In genomic region chr15:75640483-75641175, GRCh38 we compare ENCODE assay signal across 8 cellular contexts. TPM values are rescaled to one million over a fixed set of nuclear protein-coding genes. Genes with fewer than 3 reads are reported as not detected.
DNase-seq lines count a peak whose midpoint lies in the region; ATAC-seq and TF ChIP-seq lines count a peak whose summit lies in the region.

No MANE protein-coding gene starts in this region.

- H3K27ac ChIP-seq in 22Rv1 (peak overlapping the region; percentile 95), mesodermal cell (ENCODE audit: low read depth, low read length, severe bottlenecking) (peak overlapping the region; percentile 87), stomach smooth muscle (ENCODE audit: low read length) (peak overlapping the region; percentile 86)

- intact Hi-C loops in activated CD4-positive, alpha-beta T cell treated with anti-CD3 and anti-CD28 coated beads for 36 hours (cut with DNase I, micrococcal nuclease) = loop anchor here (1.0 to 10.0 kb wide), 11 partner anchors 15 to 1026 kb away; partner anchors contain the start of genes SNUPN (in 2 of the 2), C15orf39 (in 1 of the 2), CLK3 (in 1 of the 2) and FBXO22 (in 1 of the 2)

- peak overlapping the region; percentile 85 to 93 for H3K9ac ChIP-seq in stomach smooth muscle (ENCODE audit: low read length in 2 of 2)

- no peaks in the 10 kb centered on the region for H3K9me3 ChIP-seq in mesodermal cell (ENCODE audit: control insufficient read depth, low read length)
- H3K9me3 ChIP-seq in stomach smooth muscle (ENCODE audit: control insufficient read depth in 2 of 2, low read length in 2 of 2) = no peaks in the 10 kb centered on the region

- peak; percentile 38 for TF ChIP-seq CTCF in 22Rv1 (IDR thresholded peaks at IDR 0.05)

- H3K4me3 ChIP-seq in mesodermal cell (ENCODE audit: extremely low read depth, insufficient read depth, low read length, poor library complexity, severe bottlenecking) = peak overlapping the region; percentile 90
- H3K4me3 ChIP-seq in stomach smooth muscle (ENCODE audit: low read length in 2 of 2) = peak overlapping the region; percentile 99

- CTCF ChIA-PET in activated CD4-positive, alpha-beta T cell treated with anti-CD3 and anti-CD28 coated beads for 36 hours (lab: Charles Lee) = interaction anchor here (0.7 to 3.3 kb wide), 13 partner anchors 10 to 319 kb away, joined by 3 to 37 read pairs (median 8); partner anchors contain the start of genes MAN2C1 and SNUPN

- H3K4me1 ChIP-seq in mesodermal cell (ENCODE audit: control insufficient read depth, insufficient read depth, low read length, poor library complexity, severe bottlenecking) (peaks cover 7% of the 10 kb centered on the region), stomach smooth muscle (ENCODE audit: control insufficient read depth, insufficient read depth, low read length) (peaks cover 34% of the 10 kb centered on the region)

- peaks cover 5% of the 10 kb centered on the region for H3K36me3 ChIP-seq in mesodermal cell (ENCODE audit: control insufficient read depth, insufficient read depth, low read length)
- no peaks in the 10 kb centered on the region for H3K36me3 ChIP-seq in stomach smooth muscle (ENCODE audit: control insufficient read depth in 2 of 2, insufficient read depth in 2 of 2, low read length in 2 of 2)

- POLR2A ChIA-PET in activated CD4-positive, alpha-beta T cell treated with anti-CD3 and anti-CD28 coated beads for 36 hours (lab: Charles Lee) = interaction anchor here (0.6 to 4.6 kb wide), 13 partner anchors 7 to 272 kb away, joined by 3 to 47 read pairs (median 3); partner anchors contain the start of genes MAN2C1, PTPN9, SIN3A and SNUPN

- peaks cover 32% of the 10 kb centered on the region for H3K36me3 Mint-ChIP-seq in activated CD4-positive, alpha-beta T cell treated with anti-CD3 and anti-CD28 coated beads for 36 hours (ENCODE audit: low read depth)

- peak overlapping the region; percentile 99 for H3K4me3 Mint-ChIP-seq in activated CD4-positive, alpha-beta T cell treated with anti-CD3 and anti-CD28 coated beads for 36 hours

- H3K4me1 Mint-ChIP-seq in activated CD4-positive, alpha-beta T cell treated with anti-CD3 and anti-CD28 coated beads for 36 hours = peaks cover 25% of the 10 kb centered on the region

- H3K27me3 ChIP-seq in stomach smooth muscle (ENCODE audit: control insufficient read depth in 1 of 2, insufficient read depth in 2 of 2, low read length in 2 of 2) = no peaks in the 10 kb centered on the region

- 7 to 10% methylated on average over 10 to 13 of the region's 17 CpGs for WGBS in mesodermal cell (ENCODE audit: insufficient coverage in 2 of 2), 2 experiments

- peak; percentile 61 for DNase-seq in NCI-H2196 (lab: John Stamatoyannopoulos, UW; ENCODE audit: unreplicated experiment)
- DNase-seq in activated CD4-positive, alpha-beta T cell treated with anti-CD3 and anti-CD28 coated beads for 36 hours = peak; percentile 79
- DNase-seq in effector CD4-positive, alpha-beta T cell = peak; percentile 46

- peak overlapping the region; percentile 96 for H3K27ac Mint-ChIP-seq in activated CD4-positive, alpha-beta T cell treated with anti-CD3 and anti-CD28 coated beads for 36 hours

- H3K9me3 Mint-ChIP-seq in activated CD4-positive, alpha-beta T cell treated with anti-CD3 and anti-CD28 coated beads for 36 hours (ENCODE audit: low read depth) = no peaks in the 10 kb centered on the region

- ATAC-seq in GM18517 (IDR thresholded peaks at IDR 0.05; ENCODE audit: unreplicated experiment) (peak; percentile 23), HG03064 (IDR thresholded peaks at IDR 0.05; ENCODE audit: low read depth, unreplicated experiment) (peak; percentile 33)
- peak; percentile 52 for ATAC-seq in activated CD4-positive, alpha-beta T cell treated with anti-CD3 and anti-CD28 coated beads for 36 hours

- H3K27me3 Mint-ChIP-seq in activated CD4-positive, alpha-beta T cell treated with anti-CD3 and anti-CD28 coated beads for 36 hours = no peaks in the 10 kb centered on the region

RNA-seq across cellular contexts. Expression of gene IMP3, which starts 0.6 kb away (rescaled TPM):
- 10 to 100 TPM; 80.3 to 87.5 TPM for total RNA-seq in activated CD4-positive, alpha-beta T cell treated with anti-CD3 and anti-CD28 coated beads for 36 hours
- polyA plus RNA-seq in mesodermal cell (2013, experiment 1 of 2) = 26.5 TPM
- 24.9 TPM for polyA plus RNA-seq in mesodermal cell (2013, experiment 2 of 2)

RNA-seq across cellular contexts. Expression of gene SNX33, which starts 7.1 kb away (rescaled TPM):
- total RNA-seq in activated CD4-positive, alpha-beta T cell treated with anti-CD3 and anti-CD28 coated beads for 36 hours = 1 to 10 TPM; 2.2 to 2.4 TPM
- polyA plus RNA-seq in mesodermal cell (2013, experiment 1 of 2) = 18.2 TPM
- polyA plus RNA-seq in mesodermal cell (2013, experiment 2 of 2) = 15.0 TPM

RNA-seq across cellular contexts. Expression of gene SNUPN, which starts 15.1 kb away (rescaled TPM):
- total RNA-seq in activated CD4-positive, alpha-beta T cell treated with anti-CD3 and anti-CD28 coated beads for 36 hours = 10 to 100 TPM; 37.4 to 40.3 TPM
- polyA plus RNA-seq in mesodermal cell (2013, experiment 1 of 2) = 16.4 TPM
- 16.7 TPM for polyA plus RNA-seq in mesodermal cell (2013, experiment 2 of 2)

Comparison
In these comparisons a context has a peak if more than half of its experiments do, and no peak if none do; other contexts are left out.
1. Peak in every context shown above with its lines: DNase-seq, ATAC-seq, H3K4me3 ChIP-seq and H3K27ac ChIP-seq.